ENCODE assay signal across 11 cellular contexts in genomic region chr1:153553691-153554608, GRCh38. TPM values are rescaled to one million over a fixed set of nuclear protein-coding genes. Genes with fewer than 3 reads are reported as not detected.
DNase-seq lines count a peak whose midpoint lies in the region; ATAC-seq and TF ChIP-seq lines count a peak whose summit lies in the region.
"Had no signal": no experiment of that assay in that cellular context is flagged by ENCODE, and none has a peak within 500 bp of the region (broad histone marks: within the 10 kb centered on the region; RNA-seq: fewer than 3 reads in every experiment).

No MANE protein-coding gene starts in this region.

- TF ChIP-seq EP300 in upper lobe of left lung (IDR thresholded peaks at IDR 0.05), result no peak

- ATAC-seq in upper lobe of left lung (ENCODE audit: low FRiP score in 2 of 2) (peak in 1 of 2 donors; percentile 27), HG03521 (IDR thresholded peaks at IDR 0.05; ENCODE audit: unreplicated experiment) (no peak)

- 48 to 65% methylated on average over 3 of the region's 3 CpGs for WGBS in upper lobe of left lung, 2 donors

- H3K4me1 ChIP-seq in muscle layer of duodenum (ENCODE audit: control insufficient read depth in 1 of 2, insufficient read depth in 2 of 2, low read length in 2 of 2), result peaks cover 6 to 24% of the 10 kb centered on the region in 2 donors
- peaks cover 27 to 53% (median 45%) of the 10 kb centered on the region in 4 donors for H3K4me1 ChIP-seq in upper lobe of left lung

- H3K4me3 ChIP-seq in coronary artery, result no peak overlapping the region
- no peak overlapping the region for H3K4me3 ChIP-seq in muscle layer of duodenum (ENCODE audit: low read depth in 1 of 2, low read length in 2 of 2)
- H3K4me3 ChIP-seq in upper lobe of left lung, result no peak overlapping the region

- no peaks in the 10 kb centered on the region for H3K9me3 Mint-ChIP-seq in activated CD4-positive, alpha-beta T cell treated with anti-CD3 and anti-CD28 coated beads, Interleukin-2, amount 10 ng/mL, durations not matched to agents 24 days and 14 days

- DNase-seq in activated CD4-positive, alpha-beta T cell treated with anti-CD3 and anti-CD28 coated beads, Interleukin-2, amount 10 ng/mL, durations not matched to agents 24 days and 14 days, result peak; percentile 56
- DNase-seq in activated CD4-positive, alpha-beta T cell treated with anti-CD3 and anti-CD28 coated beads, Interleukin-2, amount 50 U/mL, for 1 hour, result no peak
- no peak for DNase-seq in coronary artery (ENCODE audit: low spot score)
- no peak for DNase-seq in upper lobe of left lung
- no peak for DNase-seq in HPDE6-E6E7 (ENCODE audit: extremely low spot score)
- DNase-seq in inferior parietal cortex (ENCODE audit: extremely low spot score), result no peak
- DNase-seq: ACHN, activated T-cell treated with anti-CD3 and anti-CD28 coated beads for 4 hours, GF-D8 had no signal

- intact Hi-C loops in activated CD4-positive, alpha-beta T cell treated with anti-CD3 and anti-CD28 coated beads, Interleukin-2, amount 10 ng/mL, durations not matched to agents 24 days and 14 days (cut with micrococcal nuclease), result no loop called here

- no peaks in the 10 kb centered on the region for H3K27me3 Mint-ChIP-seq in activated CD4-positive, alpha-beta T cell treated with anti-CD3 and anti-CD28 coated beads, Interleukin-2, amount 10 ng/mL, durations not matched to agents 24 days and 14 days

- no peak overlapping the region for H3K27ac Mint-ChIP-seq in activated CD4-positive, alpha-beta T cell treated with anti-CD3 and anti-CD28 coated beads, Interleukin-2, amount 10 ng/mL, durations not matched to agents 24 days and 14 days

- H3K9me3 ChIP-seq in muscle layer of duodenum (ENCODE audit: control insufficient read depth in 1 of 2, low read length in 2 of 2) (no peaks in the 10 kb centered on the region), upper lobe of left lung (no peaks in the 10 kb centered on the region)

- H3K36me3 ChIP-seq in muscle layer of duodenum (ENCODE audit: control insufficient read depth in 1 of 2, insufficient read depth in 2 of 2, low read length in 2 of 2) (no peaks in the 10 kb centered on the region), upper lobe of left lung (no peaks in the 10 kb centered on the region)

- peaks cover 17% of the 10 kb centered on the region for H3K4me1 Mint-ChIP-seq in activated CD4-positive, alpha-beta T cell treated with anti-CD3 and anti-CD28 coated beads, Interleukin-2, amount 10 ng/mL, durations not matched to agents 24 days and 14 days

- H3K27ac ChIP-seq in coronary artery, result peak overlapping the region; percentile 74 to 86
- peak overlapping the region; percentile 53 for H3K27ac ChIP-seq in muscle layer of duodenum (ENCODE audit: low read length)
- H3K27ac ChIP-seq in upper lobe of left lung, result peak overlapping the region; percentile 58 to 87 (median 65)

- no peak for TF ChIP-seq POLR2A in upper lobe of left lung (IDR thresholded peaks at IDR 0.05)

- no peak overlapping the region for H3K4me3 Mint-ChIP-seq in activated CD4-positive, alpha-beta T cell treated with anti-CD3 and anti-CD28 coated beads, Interleukin-2, amount 10 ng/mL, durations not matched to agents 24 days and 14 days

- H3K36me3 Mint-ChIP-seq in activated CD4-positive, alpha-beta T cell treated with anti-CD3 and anti-CD28 coated beads, Interleukin-2, amount 10 ng/mL, durations not matched to agents 24 days and 14 days (ENCODE audit: low read depth), result no peaks in the 10 kb centered on the region

- TF ChIP-seq CTCF in coronary artery (IDR thresholded peaks at IDR 0.05), result no peak
- TF ChIP-seq CTCF in upper lobe of left lung (IDR thresholded peaks at IDR 0.05), result no peak

- no peaks in the 10 kb centered on the region for H3K27me3 ChIP-seq in muscle layer of duodenum (ENCODE audit: low read depth, low read length)
- H3K27me3 ChIP-seq in upper lobe of left lung, result no peaks in the 10 kb centered on the region

RNA-seq across cellular contexts. Expression of gene S100A3, which starts 4.9 kb away (rescaled TPM):
- not detected in 2 replicates for total RNA-seq in activated CD4-positive, alpha-beta T cell treated with anti-CD3 and anti-CD28 coated beads, Interleukin-2, amount 10 ng/mL, durations not matched to agents 24 days and 14 days
- 1 to 10 TPM in 5 of 6 donors, not detected in 1; 2.0 to 4.4 (median 2.1) TPM for total RNA-seq in upper lobe of left lung

RNA-seq across cellular contexts. Expression of gene S100A4, which starts 8.3 kb away (rescaled TPM):
- total RNA-seq in activated CD4-positive, alpha-beta T cell treated with anti-CD3 and anti-CD28 coated beads, Interleukin-2, amount 10 ng/mL, durations not matched to agents 24 days and 14 days, result 132 and 134 TPM in 2 replicates
- total RNA-seq in upper lobe of left lung, result 100 to 1,000 TPM; 234 to 983 (median 633) TPM

RNA-seq across cellular contexts. Expression of gene S100A2, which starts 11.7 kb away (rescaled TPM):
- 0.40 and 1.2 TPM in 2 replicates for total RNA-seq in activated CD4-positive, alpha-beta T cell treated with anti-CD3 and anti-CD28 coated beads, Interleukin-2, amount 10 ng/mL, durations not matched to agents 24 days and 14 days
- total RNA-seq in upper lobe of left lung, result 10 to 100 TPM in 2 of 6 donors, 1 to 10 TPM in 3, not detected in 1; 2.0 to 12.0 (median 7.9) TPM

RNA-seq across cellular contexts. Expression of gene S100A5, which starts 13.2 kb away (rescaled TPM):
- 2.3 and 2.6 TPM in 2 replicates for total RNA-seq in activated CD4-positive, alpha-beta T cell treated with anti-CD3 and anti-CD28 coated beads, Interleukin-2, amount 10 ng/mL, durations not matched to agents 24 days and 14 days
- total RNA-seq in upper lobe of left lung, result not detected

RNA-seq across cellular contexts. Expression of gene S100A6, which starts 18.2 kb away (rescaled TPM):
- 166 and 174 TPM in 2 replicates for total RNA-seq in activated CD4-positive, alpha-beta T cell treated with anti-CD3 and anti-CD28 coated beads, Interleukin-2, amount 10 ng/mL, durations not matched to agents 24 days and 14 days
- 1,000 to 10,000 TPM in 3 of 6 donors, 100 to 1,000 TPM in 3; 399 to 1,595 (median 925) TPM for total RNA-seq in upper lobe of left lung
